In the genomic region with DNA sequence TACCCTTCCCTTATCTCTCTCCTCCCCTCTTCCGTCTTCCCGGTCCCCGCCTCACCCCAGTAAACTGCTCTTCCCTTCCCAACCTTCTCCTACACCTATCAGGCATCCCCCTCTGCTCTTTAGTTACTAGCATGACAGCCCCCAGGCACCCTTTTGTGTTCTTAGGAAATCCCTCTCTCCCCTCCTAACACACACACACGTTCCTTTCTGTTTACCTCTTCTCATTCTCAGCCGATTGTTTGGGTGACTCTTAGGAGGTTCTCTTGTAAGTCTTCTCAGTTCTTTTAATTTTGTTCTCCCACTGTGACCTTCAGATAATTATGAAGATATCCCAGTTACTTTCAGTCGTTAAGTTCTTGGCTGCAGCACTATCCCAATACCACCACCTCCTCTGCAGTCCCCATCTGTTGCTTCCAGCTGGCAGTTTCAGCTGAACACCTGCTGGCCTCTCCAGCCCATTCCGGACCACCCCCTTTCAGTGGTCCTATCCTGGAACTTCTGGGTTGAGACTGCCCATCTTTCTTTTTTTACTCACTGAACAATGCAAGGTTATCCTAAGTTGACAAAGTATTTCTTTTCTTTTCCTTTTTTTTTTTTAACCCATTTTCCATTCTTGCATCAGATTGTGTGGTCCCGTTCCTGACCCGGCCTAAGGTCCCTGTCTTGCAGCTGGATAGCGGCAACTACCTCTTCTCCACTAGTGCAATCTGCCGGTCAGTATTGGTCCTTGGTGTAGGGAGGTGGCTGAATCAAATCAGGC, we compare ENCODE assay signal across 8 cellular contexts. TPM values are rescaled to one million over a fixed set of nuclear protein-coding genes. Genes with fewer than 3 reads are reported as not detected.
DNase-seq lines count a peak whose midpoint lies in the region; ATAC-seq, FAIRE-seq and TF ChIP-seq lines count a peak whose summit lies in the region.

No MANE protein-coding gene starts in this region.

- H2AFZ ChIP-seq in OCI-LY7 (ENCODE audit: low read length): peak overlapping the region; percentile 10; the same call in 1 of the 2 replicates

- no peaks in the 10 kb centered on the region for H3K9me2 ChIP-seq in OCI-LY7 (ENCODE audit: insufficient read depth, low read length)

- H3K4me1 ChIP-seq in OCI-LY7 (ENCODE audit: insufficient read depth, low read length, poor library complexity, severe bottlenecking): peaks cover 18% of the 10 kb centered on the region
- peaks cover 0 to 10% (median 0%) of the 10 kb centered on the region in 3 donors for H3K4me1 ChIP-seq in pancreas

- ATAC-seq in GM18505 (IDR thresholded peaks at IDR 0.05; ENCODE audit: unreplicated experiment) (peak; percentile 13), pancreas (peak in 2 of 4 donors; percentile 14 to 17), GM19397 (IDR thresholded peaks at IDR 0.05; ENCODE audit: unreplicated experiment) (no peak)

- TF ChIP-seq CTCF in OCI-LY7 (conservative IDR thresholded peaks at IDR 0.05; ENCODE audit: low read length) (no peak), pancreas (IDR thresholded peaks at IDR 0.05) (no peak)

- H3K27me3 ChIP-seq in pancreas: no peaks in the 10 kb centered on the region

- H3K36me3 ChIP-seq in OCI-LY7 (ENCODE audit: insufficient read depth, low read length): peaks cover 51% of the 10 kb centered on the region
- peaks cover 0 to 21% (median 13%) of the 10 kb centered on the region in 3 donors for H3K36me3 ChIP-seq in pancreas

- peaks cover 40% of the 10 kb centered on the region for H3K79me2 ChIP-seq in OCI-LY7 (ENCODE audit: insufficient read depth, low read depth, low read length)

- FAIRE-seq in pancreas (lab: Jason Lieb, UNC): no peak

- intact Hi-C loops in OCI-LY7 (cut with micrococcal nuclease; ENCODE audit: unreplicated experiment) (no loop called here), pancreas (cut with DNase I) (no loop called here)

- no peaks in the 10 kb centered on the region for H3K9me3 ChIP-seq in OCI-LY7 (ENCODE audit: low read length)
- H3K9me3 ChIP-seq in pancreas: no peaks in the 10 kb centered on the region

- CTCF ChIA-PET in OCI-LY7 (lab: Charles Lee; ENCODE audit: unreplicated experiment): no interaction called here

- POLR2A ChIA-PET in OCI-LY7 (lab: Charles Lee): interaction anchor here (1.0 kb wide), 1 partner anchor 13 kb away, joined by 3 read pairs; no protein-coding TSS in a partner anchor

- 13% methylated on average over 11 of the region's 11 CpGs for WGBS in pancreas, 2 donors

- peak; percentile 53 for DNase-seq in OCI-LY7 (ENCODE audit: low spot score)
- DNase-seq in erythroblast (lab: John Stamatoyannopoulos, UW): peak; percentile 70 to 72
- DNase-seq in pancreas: peak in 1 of 6 donors; percentile 38
- DNase-seq in stimulated activated CD4-positive, alpha-beta T cell treated with anti-CD3 and anti-CD28 coated beads, Interleukin-4, amount 100 ng/mL, for 1 hour: no peak
- no peak for DNase-seq in EL
- DNase-seq in GDM1 (lab: John Stamatoyannopoulos, UW): no peak

- no peaks in the 10 kb centered on the region; the same call in 1 of the 2 replicates for H4K20me1 ChIP-seq in OCI-LY7 (ENCODE audit: insufficient read depth, low read length)

- TF ChIP-seq POLR2A in GM18505 (IDR thresholded peaks at IDR 0.05; ENCODE audit: borderline replicate concordance, extremely low read depth, insufficient read depth, insufficient read length): no peak
- no peak for TF ChIP-seq POLR2A in erythroblast (IDR thresholded peaks at IDR 0.05; ENCODE audit: low read length)

- peak overlapping the region; percentile 65 for H3K27ac ChIP-seq in OCI-LY7 (ENCODE audit: low read depth, low read length, poor library complexity, severe bottlenecking)
- H3K27ac ChIP-seq in pancreas: peak overlapping the region in 3 of 4 donors; percentile 6 to 50 (median 24)

- peak overlapping the region; percentile 86 for H3K4me2 ChIP-seq in OCI-LY7 (ENCODE audit: low read length)

- H3K4me3 ChIP-seq in OCI-LY7 (ENCODE audit: low read depth, low read length, poor library complexity, severe bottlenecking): peak overlapping the region; percentile 98
- peak overlapping the region; percentile 53 to 93 (median 82) for H3K4me3 ChIP-seq in pancreas

- BruUV-seq in OCI-LY7 (replicated peaks; lab: Mats Ljungman, UMichigan): TSS peak; percentile 69

RNA-seq across cellular contexts. Expression of gene MARS1, which starts 0.7 kb away (rescaled TPM):
- total RNA-seq in OCI-LY7 (2014; rRNA removed; shearing (Covaris generic)): 262 and 272 TPM in 2 replicates
- total RNA-seq in OCI-LY7 (2022) (461 and 465 TPM in 2 replicates), pancreas (100 to 1,000 TPM in 1 of 6 donors, 10 to 100 TPM in 5; 33.4 to 210 (median 80.7) TPM)
- polyA plus RNA-seq in pancreas: 10 to 100 TPM; 87.5 to 90.6 TPM

RNA-seq across cellular contexts. Expression of gene ARHGAP9, which starts 8.9 kb away (rescaled TPM):
- 66.2 and 70.1 TPM in 2 replicates for total RNA-seq in OCI-LY7 (2014; rRNA removed; shearing (Covaris generic))
- total RNA-seq in OCI-LY7 (2022) (105 and 111 TPM in 2 replicates), pancreas (10 to 100 TPM in 1 of 6 donors, 1 to 10 TPM in 3, under 1 TPM in 2; 0.39 to 11.7 (median 3.6) TPM)
- polyA plus RNA-seq in pancreas: 1 to 10 TPM; 6.2 to 6.5 TPM

RNA-seq across cellular contexts. Expression of gene GLI1, which starts 29.0 kb away (rescaled TPM):
- total RNA-seq in OCI-LY7 (2014; rRNA removed; shearing (Covaris generic)): 3.9 and 4.6 TPM in 2 replicates
- total RNA-seq in OCI-LY7 (2022) (6.0 and 6.5 TPM in 2 replicates), pancreas (1 to 10 TPM in 1 of 6 donors, under 1 TPM in 3, not detected in 2; 0.06 to 2.2 (median 0.79) TPM)
- under 1 TPM; 0.19 TPM for polyA plus RNA-seq in pancreas

RNA-seq across cellular contexts. Expression of gene DDIT3, which starts 31.7 kb away (rescaled TPM):
- 42.7 and 43.7 TPM in 2 replicates for total RNA-seq in OCI-LY7 (2014; rRNA removed; shearing (Covaris generic))
- total RNA-seq in OCI-LY7 (2022) (32.3 and 34.5 TPM in 2 replicates), pancreas (10 to 100 TPM in 2 of 6 donors, 1 to 10 TPM in 4; 8.5 to 45.9 (median 9.0) TPM)
- polyA plus RNA-seq in pancreas: 10 to 100 TPM; 27.5 to 52.7 TPM

RNA-seq across cellular contexts. Expression of gene INHBE, which starts 33.5 kb away (rescaled TPM):
- total RNA-seq in OCI-LY7 (2014; rRNA removed; shearing (Covaris generic)): 3.2 and 3.9 TPM in 2 replicates
- total RNA-seq in OCI-LY7 (2022): 3.4 and 4.0 TPM in 2 replicates
- 10 to 100 TPM in 1 of 6 donors, under 1 TPM in 1, not detected in 4; 0.24 to 17.8 TPM for total RNA-seq in pancreas
- polyA plus RNA-seq in pancreas: under 1 TPM in 1 of 2 donors, not detected in 1; 0.05 TPM

Comparison
In these comparisons a context has a peak if more than half of its experiments do, and no peak if none do; other contexts are left out.
1. DNase-seq: peak in OCI-LY7 (single experiment) and erythroblast (2 of 2); none in stimulated activated CD4-positive, alpha-beta T cell treated with anti-CD3 and anti-CD28 coated beads, Interleukin-4, amount 100 ng/mL, for 1 hour (single experiment), EL (single experiment) and GDM1 (single experiment).
2. RNA of gene ARHGAP9, which starts 8.9 kb away (total RNA-seq): 66.2 to 111 TPM in OCI-LY7; 0.39 to 11.7 TPM in pancreas; every median in the first group is over 4 times any median in the second.